1 cellular context compared by ENCODE assay signal in genomic region chr5:164672931-164673694, GRCh38.
TF ChIP-seq lines count a peak whose summit lies in the region.

No MANE protein-coding gene starts in this region.

TF ChIP-seq in GM12878, 131 proteins besides CTCF, POLR2A, EP300 and RAD21 (continued from another document):
- no peak for TF ChIP-seq REST (IDR thresholded peaks at IDR 0.05; ENCODE audit: low read depth, low read length)
- TF ChIP-seq NFXL1 (IDR thresholded peaks at IDR 0.05; ENCODE audit: borderline replicate concordance): no peak
- no peak for TF ChIP-seq RB1 (IDR thresholded peaks at IDR 0.05; ENCODE audit: borderline replicate concordance)
- TF ChIP-seq NFYA (IDR thresholded peaks at IDR 0.05; ENCODE audit: borderline replicate concordance, low read depth, low read length): no peak
- no peak for TF ChIP-seq ZNF622 (IDR thresholded peaks at IDR 0.05)
- TF ChIP-seq ZNF217 (IDR thresholded peaks at IDR 0.05): no peak
- TF ChIP-seq PAX8 (IDR thresholded peaks at IDR 0.05): no peak
- TF ChIP-seq MEF2A (IDR thresholded peaks at IDR 0.05; ENCODE audit: insufficient read depth, low read depth, low read length): no peak
- TF ChIP-seq NR2C1 (IDR thresholded peaks at IDR 0.05): no peak
TF ChIP-seq in GM12878: peak in this region for 0.
